8 cellular contexts compared by ENCODE assay signal in the genomic region with DNA sequence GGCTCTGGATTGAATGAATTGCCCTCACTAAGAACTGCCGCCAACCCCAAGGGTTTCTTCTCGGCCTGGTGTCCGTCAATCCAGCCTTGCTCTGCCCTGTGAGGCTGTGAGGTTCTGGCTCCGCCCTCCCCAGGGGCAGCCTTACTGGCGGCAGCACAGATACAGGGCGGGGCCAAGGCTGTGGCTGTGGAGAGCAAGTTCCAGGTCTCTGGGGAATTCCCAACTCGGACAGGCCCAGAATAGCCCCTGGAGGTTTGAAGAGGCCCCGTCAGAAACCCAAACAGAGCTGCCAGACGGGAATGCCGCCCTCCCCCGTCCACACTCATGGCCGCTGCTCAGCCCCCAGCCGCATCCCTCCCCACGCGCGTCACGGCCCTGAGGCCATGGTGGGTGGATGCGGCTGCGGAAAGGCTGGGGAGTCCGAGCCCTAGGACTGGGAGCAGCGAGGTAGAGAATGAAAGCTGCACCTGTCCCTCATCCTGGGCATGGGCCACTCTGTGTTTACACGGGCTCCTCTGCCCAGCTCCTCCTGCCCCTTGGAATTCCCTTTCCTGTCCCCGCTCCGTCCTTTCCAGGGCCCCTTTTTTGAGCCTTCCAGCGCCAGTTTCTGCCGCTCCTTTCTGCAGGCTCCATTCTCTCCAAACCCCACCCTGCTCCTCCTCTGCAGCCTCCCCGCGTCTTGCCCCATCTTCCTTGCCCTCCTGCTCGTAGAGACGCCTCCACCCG. TPM values are rescaled to one million over a fixed set of nuclear protein-coding genes. Genes with fewer than 3 reads are reported as not detected.
DNase-seq lines count a peak whose midpoint lies in the region; TF ChIP-seq lines count a peak whose summit lies in the region.

No MANE protein-coding gene starts in this region.

- H3K4me1 Mint-ChIP-seq in activated naive CD8-positive, alpha-beta T cell (ENCODE audit: low read depth) = peaks cover 44% of the 10 kb centered on the region
- peaks cover 64% of the 10 kb centered on the region for H3K4me1 Mint-ChIP-seq in neural progenitor cell

- CTCF ChIA-PET in RWPE1 (lab: Yijun Ruan, JAX) = interaction anchor here (0.6 to 0.7 kb wide), 2 partner anchors 8 to 27 kb away, joined by 3 read pairs; no protein-coding TSS in a partner anchor

- peak in 1 of 2 donors; percentile 75 for TF ChIP-seq POLR2A in tibial nerve (IDR thresholded peaks at IDR 0.05)

- peak; percentile 87 for DNase-seq in AG20443 (ENCODE audit: low spot score)
- peak; percentile 75 for DNase-seq in GM19238 (ENCODE audit: insufficient read length, low spot score)
- peak; percentile 62 to 70 for DNase-seq in Kasumi-1 (lab: John Stamatoyannopoulos, UW)
- peak; percentile 87 for DNase-seq in RWPE1 (ENCODE audit: low spot score)
- DNase-seq in glomerular endothelial cell (ENCODE audit: extremely low read depth, low read depth, low spot score) = peak; percentile 60
- peak; percentile 98 for DNase-seq in neural progenitor cell (ENCODE audit: low spot score)
- peak; percentile 90 to 94 for DNase-seq in tibial nerve (ENCODE audit: low spot score in 2 of 2)

- peaks cover 85% of the 10 kb centered on the region for H3F3A ChIP-seq in neural progenitor cell (ENCODE audit: low read depth)

- H3K4me3 Mint-ChIP-seq in activated naive CD8-positive, alpha-beta T cell = peak overlapping the region; percentile 93
- H3K4me3 Mint-ChIP-seq in neural progenitor cell = peak overlapping the region; percentile 98

- H3K4me2 ChIP-seq in neural progenitor cell = peak overlapping the region; percentile 88

- no peak overlapping the region for H2AFZ ChIP-seq in neural progenitor cell (replicated peaks)

- H3K4me1 ChIP-seq in neural progenitor cell (peaks cover 52% of the 10 kb centered on the region), tibial nerve (peaks cover 0 to 80% (median 70%) of the 10 kb centered on the region in 4 donors)

- peak overlapping the region; percentile 90 for H3K27ac Mint-ChIP-seq in activated naive CD8-positive, alpha-beta T cell
- H3K27ac Mint-ChIP-seq in neural progenitor cell = peak overlapping the region; percentile 85

- H3K9ac ChIP-seq in neural progenitor cell = no peak overlapping the region

- H3K36me3 Mint-ChIP-seq in activated naive CD8-positive, alpha-beta T cell = peaks cover 7% of the 10 kb centered on the region
- peaks cover 7% of the 10 kb centered on the region for H3K36me3 Mint-ChIP-seq in neural progenitor cell

- POLR2A ChIA-PET in RWPE1 (lab: Yijun Ruan, JAX; ENCODE audit: low non-redundant PET) = no interaction called here

- H3K9me3 ChIP-seq in neural progenitor cell (ENCODE audit: low read depth) (no peaks in the 10 kb centered on the region), tibial nerve (no peaks in the 10 kb centered on the region)

- no peaks in the 10 kb centered on the region for H3K27me3 ChIP-seq in neural progenitor cell
- no peaks in the 10 kb centered on the region for H3K27me3 ChIP-seq in tibial nerve

- WGBS in tibial nerve, 2 donors = 0% methylated on average over 26 to 31 of the region's 31 CpGs

- H3K79me2 ChIP-seq in neural progenitor cell (ENCODE audit: low read depth) = peaks cover 72% of the 10 kb centered on the region

- TF ChIP-seq EP300 in tibial nerve (IDR thresholded peaks at IDR 0.05) = peak; percentile 59 to 85

- TF ChIP-seq CTCF in RWPE1 (conservative IDR thresholded peaks at IDR 0.05; ENCODE audit: low read depth) (no peak), neural progenitor cell (IDR thresholded peaks at IDR 0.05) (no peak), tibial nerve (IDR thresholded peaks at IDR 0.05) (peak in 2 of 5 experiments; percentile 10 to 32)

- H3K4me3 ChIP-seq in neural progenitor cell = peak overlapping the region; percentile 83
- H3K4me3 ChIP-seq in tibial nerve = peak overlapping the region; percentile 35 to 70 (median 56)

- H4K20me1 ChIP-seq in neural progenitor cell (ENCODE audit: low read depth) = peaks cover 45% of the 10 kb centered on the region

- H3K36me3 ChIP-seq in neural progenitor cell (no peaks in the 10 kb centered on the region), tibial nerve (peaks cover 0 to 20% (median 8%) of the 10 kb centered on the region in 3 donors)

- H3K27ac ChIP-seq in RWPE1 (peak overlapping the region; percentile 99), neural progenitor cell (peak overlapping the region; percentile 93), tibial nerve (peak overlapping the region; percentile 81 to 99 (median 94))

- no peaks in the 10 kb centered on the region for H3K27me3 Mint-ChIP-seq in activated naive CD8-positive, alpha-beta T cell
- H3K27me3 Mint-ChIP-seq in neural progenitor cell (ENCODE audit: insufficient read depth, low read depth) = peaks cover 15% of the 10 kb centered on the region

- H3K9me3 Mint-ChIP-seq in activated naive CD8-positive, alpha-beta T cell (ENCODE audit: low read depth) = no peaks in the 10 kb centered on the region
- H3K9me3 Mint-ChIP-seq in neural progenitor cell = no peaks in the 10 kb centered on the region

RNA-seq across cellular contexts. Expression of a gene that starts 0.7 kb away (rescaled TPM):
- total RNA-seq in glomerular endothelial cell (0.41 and 0.44 TPM in 2 replicates), neural progenitor cell (ENCODE audit: low replicate concordance) (23.5 and 71.4 TPM in 2 replicates), tibial nerve (10 to 100 TPM; 10.0 to 28.4 (median 18.5) TPM)

RNA-seq across cellular contexts. Expression of a gene that starts 4.6 kb away (rescaled TPM):
- total RNA-seq in glomerular endothelial cell (12.8 and 33.7 TPM in 2 replicates), neural progenitor cell (ENCODE audit: low replicate concordance) (47.2 and 88.3 TPM in 2 replicates), tibial nerve (10 to 100 TPM; 40.8 to 70.7 (median 61.0) TPM)

RNA-seq across cellular contexts. Expression of a gene that starts 5.0 kb away (rescaled TPM):
- total RNA-seq in glomerular endothelial cell = 98.2 and 145 TPM in 2 replicates
- total RNA-seq in neural progenitor cell (ENCODE audit: low replicate concordance) = 120 and 220 TPM in 2 replicates
- total RNA-seq in tibial nerve = 10 to 100 TPM; 40.0 to 75.9 (median 62.0) TPM

RNA-seq across cellular contexts. Expression of a gene that starts 8.9 kb away (rescaled TPM):
- total RNA-seq in glomerular endothelial cell (238 and 283 TPM in 2 replicates), neural progenitor cell (ENCODE audit: low replicate concordance) (2.4 and 4.4 TPM in 2 replicates), tibial nerve (100 to 1,000 TPM; 113 to 247 (median 177) TPM)

RNA-seq across cellular contexts. Expression of a gene that starts 20.8 kb away (rescaled TPM):
- total RNA-seq in glomerular endothelial cell = 15.5 and 31.6 TPM in 2 replicates
- total RNA-seq in neural progenitor cell (ENCODE audit: low replicate concordance) = 173 and 275 TPM in 2 replicates
- 10 to 100 TPM; 19.9 to 42.8 (median 40.5) TPM for total RNA-seq in tibial nerve

Comparison
In these comparisons a context has a peak if more than half of its experiments do, and no peak if none do; other contexts are left out.
1. Peak in every context shown above with its lines: DNase-seq, H3K4me3 ChIP-seq and H3K27ac ChIP-seq.